ENCODE assay signal across 16 cellular contexts in genomic region chr9:37210737-37211523, GRCh38.
DNase-seq lines count a peak whose midpoint lies in the region; ATAC-seq and TF ChIP-seq lines count a peak whose summit lies in the region.
"Had no signal": no experiment of that assay in that cellular context is flagged by ENCODE, and none has a peak within 500 bp of the region (broad histone marks: within the 10 kb centered on the region; RNA-seq: fewer than 3 reads in every experiment).

No MANE protein-coding gene starts in this region.

- H3K27me3 Mint-ChIP-seq in activated T-cell treated with anti-CD3 and anti-CD28 coated beads, Interleukin-2, amount 50 U/mL, for 24 hours = no peaks in the 10 kb centered on the region
- no peaks in the 10 kb centered on the region for H3K27me3 Mint-ChIP-seq in activated naive CD8-positive, alpha-beta T cell treated with anti-CD3 and anti-CD28 coated beads for 36 hours
- no peaks in the 10 kb centered on the region for H3K27me3 Mint-ChIP-seq in stimulated activated memory B cell treated with anti-CD40 and anti-IgM and Interleukin-4, amounts not matched to agents 10 μg/mL and 1 μg/mL and 100 μg/mL, for 72 hours
- H3K27me3 Mint-ChIP-seq: effector memory CD8-positive, alpha-beta T cell had no signal

- no peak for DNase-seq in activated T-cell treated with anti-CD3 and anti-CD28 coated beads, Interleukin-2, amount 50 U/mL, for 24 hours
- DNase-seq in activated T-cell treated with anti-CD3 and anti-CD28 coated beads, Interleukin-2, amount 50 U/mL, for 1 hour = no peak
- DNase-seq in activated naive CD8-positive, alpha-beta T cell treated with anti-CD3 and anti-CD28 coated beads for 36 hours = no peak
- DNase-seq in activated gamma-delta T cell treated with Interleukin-2 at 50 U/mL for 16 hours = no peak
- DNase-seq: activated CD4-positive, alpha-beta T cell treated with anti-CD3 and anti-CD28 coated beads, Interleukin-2, amount 50 U/mL, for 1 hour; activated naive CD4-positive, alpha-beta T cell; Calu3; effector memory CD8-positive, alpha-beta T cell; foreskin keratinocyte; mesendoderm; stimulated activated CD4-positive, alpha-beta T cell treated with anti-CD3 and anti-CD28 coated beads, Interleukin-4, amount 100 ng/mL, for 4 hours had no signal

- peak overlapping the region; percentile 16; the same call in 1 of the 2 replicates for H3K4me2 ChIP-seq in KMS-11

- H3K79me2 ChIP-seq in KMS-11 (ENCODE audit: insufficient read depth, low read depth) = no peaks in the 10 kb centered on the region; the same call in 1 of the 2 replicates

- no peak overlapping the region for H3K4me3 Mint-ChIP-seq in activated T-cell treated with anti-CD3 and anti-CD28 coated beads, Interleukin-2, amount 50 U/mL, for 24 hours
- no peak overlapping the region for H3K4me3 Mint-ChIP-seq in activated naive CD8-positive, alpha-beta T cell treated with anti-CD3 and anti-CD28 coated beads for 36 hours
- H3K4me3 Mint-ChIP-seq in stimulated activated memory B cell treated with anti-CD40 and anti-IgM and Interleukin-4, amounts not matched to agents 10 μg/mL and 1 μg/mL and 100 μg/mL, for 72 hours = peak overlapping the region; percentile 2
- H3K4me3 Mint-ChIP-seq: effector memory CD8-positive, alpha-beta T cell had no signal

- no peak overlapping the region for H2AFZ ChIP-seq in KMS-11 (ENCODE audit: low read depth)

- no peaks in the 10 kb centered on the region for H3K36me3 ChIP-seq in KMS-11 (ENCODE audit: insufficient read depth)

- ATAC-seq in stimulated activated memory B cell treated with anti-CD40 and anti-IgM and Interleukin-4, amounts not matched to agents 10 μg/mL and 1 μg/mL and 100 μg/mL, for 72 hours = no peak
- ATAC-seq in GM21786 (IDR thresholded peaks at IDR 0.05; ENCODE audit: unreplicated experiment) (no peak), GM21723 (IDR thresholded peaks at IDR 0.05; ENCODE audit: unreplicated experiment) (no peak)
- ATAC-seq: effector memory CD8-positive, alpha-beta T cell; foreskin keratinocyte had no signal

- no peak overlapping the region for H3K4me3 ChIP-seq in KMS-11 (IDR thresholded peaks at IDR 0.05; ENCODE audit: insufficient read depth, low read depth, low read length)

- H3K27ac Mint-ChIP-seq in activated T-cell treated with anti-CD3 and anti-CD28 coated beads, Interleukin-2, amount 50 U/mL, for 24 hours = peak overlapping the region; percentile 63
- peak overlapping the region; percentile 3 for H3K27ac Mint-ChIP-seq in activated naive CD8-positive, alpha-beta T cell treated with anti-CD3 and anti-CD28 coated beads for 36 hours
- peak overlapping the region; percentile 91 for H3K27ac Mint-ChIP-seq in stimulated activated memory B cell treated with anti-CD40 and anti-IgM and Interleukin-4, amounts not matched to agents 10 μg/mL and 1 μg/mL and 100 μg/mL, for 72 hours

- H3K27me3 ChIP-seq in KMS-11 (ENCODE audit: insufficient read depth, low read depth) = no peaks in the 10 kb centered on the region
- H3K27me3 ChIP-seq: foreskin keratinocyte had no signal

- no peak overlapping the region for H3K9ac ChIP-seq in KMS-11

- no peak overlapping the region for H3K27ac ChIP-seq in KMS-11
- H3K27ac ChIP-seq: foreskin keratinocyte, RWPE1 had no signal

- H3K36me3 Mint-ChIP-seq in activated T-cell treated with anti-CD3 and anti-CD28 coated beads, Interleukin-2, amount 50 U/mL, for 24 hours (ENCODE audit: low read depth) = peaks cover 47% of the 10 kb centered on the region
- peaks cover 38% of the 10 kb centered on the region for H3K36me3 Mint-ChIP-seq in activated naive CD8-positive, alpha-beta T cell treated with anti-CD3 and anti-CD28 coated beads for 36 hours
- peaks cover 46% of the 10 kb centered on the region for H3K36me3 Mint-ChIP-seq in stimulated activated memory B cell treated with anti-CD40 and anti-IgM and Interleukin-4, amounts not matched to agents 10 μg/mL and 1 μg/mL and 100 μg/mL, for 72 hours

- H3K4me1 Mint-ChIP-seq in activated T-cell treated with anti-CD3 and anti-CD28 coated beads, Interleukin-2, amount 50 U/mL, for 24 hours (ENCODE audit: low read depth) = peaks cover 47% of the 10 kb centered on the region
- H3K4me1 Mint-ChIP-seq in activated naive CD8-positive, alpha-beta T cell treated with anti-CD3 and anti-CD28 coated beads for 36 hours = peaks cover 40% of the 10 kb centered on the region
- H3K4me1 Mint-ChIP-seq in stimulated activated memory B cell treated with anti-CD40 and anti-IgM and Interleukin-4, amounts not matched to agents 10 μg/mL and 1 μg/mL and 100 μg/mL, for 72 hours = peaks cover 63% of the 10 kb centered on the region

- no peaks in the 10 kb centered on the region for H4K20me1 ChIP-seq in KMS-11 (ENCODE audit: insufficient read depth)

- peaks cover 31% of the 10 kb centered on the region for H3K4me1 ChIP-seq in KMS-11 (ENCODE audit: low read depth, poor library complexity, severe bottlenecking)

- no peaks in the 10 kb centered on the region for H3K9me3 Mint-ChIP-seq in activated T-cell treated with anti-CD3 and anti-CD28 coated beads, Interleukin-2, amount 50 U/mL, for 24 hours
- peaks cover 1% of the 10 kb centered on the region for H3K9me3 Mint-ChIP-seq in activated naive CD8-positive, alpha-beta T cell treated with anti-CD3 and anti-CD28 coated beads for 36 hours
- H3K9me3 Mint-ChIP-seq in stimulated activated memory B cell treated with anti-CD40 and anti-IgM and Interleukin-4, amounts not matched to agents 10 μg/mL and 1 μg/mL and 100 μg/mL, for 72 hours = peaks cover 3% of the 10 kb centered on the region
- H3K9me3 Mint-ChIP-seq: effector memory CD8-positive, alpha-beta T cell had no signal

- no peak for TF ChIP-seq CTCF in KMS-11 (conservative IDR thresholded peaks at IDR 0.05; ENCODE audit: low read depth, low read length)

Comparison
In these comparisons a context has a peak if more than half of its experiments do, and no peak if none do; other contexts are left out.
1. H3K27ac Mint-ChIP-seq: peak in every context shown above with its lines; median percentile 91 in stimulated activated memory B cell treated with anti-CD40 and anti-IgM and Interleukin-4, amounts not matched to agents 10 μg/mL and 1 μg/mL and 100 μg/mL, for 72 hours; 63 in activated T-cell treated with anti-CD3 and anti-CD28 coated beads, Interleukin-2, amount 50 U/mL, for 24 hours; 3 in activated naive CD8-positive, alpha-beta T cell treated with anti-CD3 and anti-CD28 coated beads for 36 hours.